In the genomic region with DNA sequence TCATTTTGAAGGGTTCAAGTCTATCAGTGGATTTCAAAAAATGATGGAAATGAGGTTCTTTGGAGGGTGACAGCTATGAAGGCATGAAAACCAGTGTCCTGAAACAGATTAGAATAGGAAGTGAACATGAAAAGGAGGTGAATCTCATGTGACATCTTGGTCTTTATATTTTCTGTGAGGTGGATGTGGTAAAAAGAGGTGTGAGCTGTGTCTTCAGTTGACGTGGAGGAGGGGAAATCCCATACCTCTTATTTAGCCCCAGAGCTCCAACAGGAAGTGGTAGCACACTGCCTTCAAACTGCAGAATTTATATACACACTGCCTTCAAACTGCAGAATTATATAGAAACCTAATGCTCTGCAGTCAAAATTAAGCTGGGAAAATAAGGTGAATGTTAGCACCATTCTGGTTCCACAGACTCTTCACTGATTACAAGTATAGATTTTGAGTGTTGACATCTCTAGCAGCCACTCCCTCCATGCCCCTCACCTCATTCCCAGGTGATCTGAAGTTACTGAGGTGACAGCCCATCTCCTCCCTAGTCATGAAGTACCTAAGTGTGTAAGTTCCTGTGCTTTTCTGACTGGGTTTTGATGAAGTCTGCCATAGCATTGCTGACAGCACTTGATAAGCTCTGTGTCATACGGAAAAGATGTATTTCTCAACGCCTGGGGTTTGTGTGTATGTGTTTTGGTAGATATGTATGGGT, we compare ENCODE assay signal across 1 cellular context.
TF ChIP-seq lines count a peak whose summit lies in the region.

No MANE protein-coding gene starts in this region.

TF ChIP-seq in HepG2, 621 proteins besides CTCF, POLR2A, EP300 and RAD21:
- TF ChIP-seq EEA1 (CRISPR knock-in tag; IDR thresholded peaks at IDR 0.05; ENCODE audit: borderline replicate concordance): no peak
- TF ChIP-seq ZNF766 (CRISPR knock-in tag; IDR thresholded peaks at IDR 0.05; ENCODE audit: borderline replicate concordance): no peak
- no peak for TF ChIP-seq ZNF563 (CRISPR knock-in tag; IDR thresholded peaks at IDR 0.05)
- TF ChIP-seq ZNF251 (CRISPR knock-in tag; IDR thresholded peaks at IDR 0.05): no peak
- TF ChIP-seq RBM22 (optimal IDR thresholded peaks at IDR 0.05; ENCODE audit: low read length): no peak
- TF ChIP-seq NFE2 (CRISPR knock-in tag; IDR thresholded peaks at IDR 0.05): no peak
- TF ChIP-seq TOE1 (CRISPR knock-in tag; IDR thresholded peaks at IDR 0.05): no peak
- TF ChIP-seq, protein P1, sequence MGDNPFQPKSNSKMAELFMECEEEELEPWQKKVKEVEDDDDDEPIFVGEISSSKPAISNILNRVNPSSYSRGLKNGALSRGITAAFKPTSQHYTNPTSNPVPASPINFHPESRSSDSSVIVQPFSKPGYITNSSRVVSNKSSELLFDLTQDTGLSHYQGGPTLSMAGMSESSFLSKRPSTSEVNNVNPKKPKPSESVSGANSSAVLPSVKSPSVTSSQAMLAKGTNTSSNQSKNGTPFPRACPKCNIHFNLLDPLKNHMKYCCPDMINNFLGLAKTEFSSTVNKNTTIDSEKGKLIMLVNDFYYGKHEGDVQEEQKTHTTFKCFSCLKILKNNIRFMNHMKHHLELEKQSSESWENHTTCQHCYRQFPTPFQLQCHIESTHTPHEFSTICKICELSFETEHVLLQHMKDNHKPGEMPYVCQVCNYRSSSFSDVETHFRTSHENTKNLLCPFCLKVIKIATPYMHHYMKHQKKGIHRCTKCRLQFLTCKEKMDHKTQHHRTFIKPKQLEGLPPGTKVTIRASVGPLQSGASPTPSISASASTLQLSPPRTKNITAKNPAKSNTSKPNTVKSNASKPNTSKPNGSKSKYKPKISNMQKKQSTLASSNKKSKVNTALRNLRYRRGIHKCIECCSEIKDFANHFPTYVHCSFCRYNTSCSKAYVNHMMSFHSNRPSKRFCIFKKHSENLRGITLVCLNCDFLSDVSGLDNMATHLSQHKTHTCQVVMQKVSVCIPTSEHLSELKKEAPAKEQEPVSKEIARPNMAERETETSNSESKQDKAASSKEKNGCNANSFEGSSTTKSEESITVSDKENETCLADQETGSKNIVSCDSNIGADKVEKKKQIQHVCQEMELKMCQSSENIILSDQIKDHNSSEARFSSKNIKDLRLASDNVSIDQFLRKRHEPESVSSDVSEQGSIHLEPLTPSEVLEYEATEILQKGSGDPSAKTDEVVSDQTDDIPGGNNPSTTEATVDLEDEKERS (CRISPR knock-in tag; IDR thresholded peaks at IDR 0.05): no peak
